17 cellular contexts compared by ENCODE assay signal in genomic region chr4:538542-539142, GRCh38. TPM values are rescaled to one million over a fixed set of nuclear protein-coding genes. Genes with fewer than 3 reads are reported as not detected.
A peak's percentile ranks its signal among the peaks of the same experiment; 100 is the strongest.
DNase-seq lines count a peak whose midpoint lies in the region; ATAC-seq and TF ChIP-seq lines count a peak whose summit lies in the region.
"Had no signal": no experiment of that assay in that cellular context is flagged by ENCODE, and none has a peak within 500 bp of the region (broad histone marks: within the 10 kb centered on the region; RNA-seq: fewer than 3 reads in every experiment).

No MANE protein-coding gene starts in this region.

- no peaks in the 10 kb centered on the region for H3K27me3 Mint-ChIP-seq in activated CD8-positive, alpha-beta memory T cell treated with anti-CD3 and anti-CD28 coated beads, Interleukin-2, amount 10 ng/mL, durations not matched to agents 7 days and 5 days
- peaks cover 2% of the 10 kb centered on the region for H3K27me3 Mint-ChIP-seq in osteocyte (ENCODE audit: unreplicated experiment)
- H3K27me3 Mint-ChIP-seq in stimulated activated memory B cell treated with anti-CD40 and anti-IgM and Interleukin-4, amounts not matched to agents 10 μg/mL and 1 μg/mL and 100 μg/mL, for 72 hours = no peaks in the 10 kb centered on the region
- H3K27me3 Mint-ChIP-seq: CD4-positive, alpha-beta T cell had no signal

- CTCF ChIA-PET in activated CD8-positive, alpha-beta memory T cell treated with anti-CD3 and anti-CD28 coated beads, Interleukin-2, amount 10 ng/mL, durations not matched to agents 7 days and 5 days (lab: Charles Lee) = no interaction called here

- no peaks in the 10 kb centered on the region for H3K4me1 Mint-ChIP-seq in activated CD8-positive, alpha-beta memory T cell treated with anti-CD3 and anti-CD28 coated beads, Interleukin-2, amount 10 ng/mL, durations not matched to agents 7 days and 5 days
- H3K4me1 Mint-ChIP-seq in osteocyte (ENCODE audit: unreplicated experiment) = no peaks in the 10 kb centered on the region
- no peaks in the 10 kb centered on the region for H3K4me1 Mint-ChIP-seq in stimulated activated memory B cell treated with anti-CD40 and anti-IgM and Interleukin-4, amounts not matched to agents 10 μg/mL and 1 μg/mL and 100 μg/mL, for 72 hours

- H3K4me3 Mint-ChIP-seq in activated CD8-positive, alpha-beta memory T cell treated with anti-CD3 and anti-CD28 coated beads, Interleukin-2, amount 10 ng/mL, durations not matched to agents 7 days and 5 days = no peak overlapping the region
- H3K4me3 Mint-ChIP-seq in osteocyte (ENCODE audit: unreplicated experiment) = no peak overlapping the region
- no peak overlapping the region for H3K4me3 Mint-ChIP-seq in stimulated activated memory B cell treated with anti-CD40 and anti-IgM and Interleukin-4, amounts not matched to agents 10 μg/mL and 1 μg/mL and 100 μg/mL, for 72 hours
- H3K4me3 Mint-ChIP-seq: CD4-positive, alpha-beta T cell had no signal

- peaks cover 2% of the 10 kb centered on the region for H3K9me3 Mint-ChIP-seq in activated CD8-positive, alpha-beta memory T cell treated with anti-CD3 and anti-CD28 coated beads, Interleukin-2, amount 10 ng/mL, durations not matched to agents 7 days and 5 days (ENCODE audit: low read depth)
- no peaks in the 10 kb centered on the region for H3K9me3 Mint-ChIP-seq in osteocyte (ENCODE audit: unreplicated experiment)
- H3K9me3 Mint-ChIP-seq in stimulated activated memory B cell treated with anti-CD40 and anti-IgM and Interleukin-4, amounts not matched to agents 10 μg/mL and 1 μg/mL and 100 μg/mL, for 72 hours = peaks cover 5% of the 10 kb centered on the region

- peak; percentile 21 for DNase-seq in activated CD8-positive, alpha-beta memory T cell treated with anti-CD3 and anti-CD28 coated beads for 24 hours
- DNase-seq in activated CD8-positive, alpha-beta memory T cell treated with anti-CD3 and anti-CD28 coated beads, Interleukin-2, amount 10 ng/mL, durations not matched to agents 7 days and 5 days = no peak
- DNase-seq in islet precursor cell (peak; percentile 16), osteocyte (ENCODE audit: extremely low spot score, unreplicated experiment) (peak; percentile 59), NCI-H526 (lab: John Stamatoyannopoulos, UW) (no peak)
- DNase-seq: AML-193; Caco-2; CD4-positive, alpha-beta T cell; DMS79; GDM1; GM23248; HCEC 1CT had no signal

- ATAC-seq in activated CD8-positive, alpha-beta memory T cell treated with anti-CD3 and anti-CD28 coated beads, Interleukin-2, amount 10 ng/mL, durations not matched to agents 7 days and 5 days = no peak
- peak; percentile 16 for ATAC-seq in stimulated activated memory B cell treated with anti-CD40 and anti-IgM and Interleukin-4, amounts not matched to agents 10 μg/mL and 1 μg/mL and 100 μg/mL, for 72 hours
- no peak for ATAC-seq in HG03354 (IDR thresholded peaks at IDR 0.05; ENCODE audit: poor library complexity, severe bottlenecking, unreplicated experiment)
- ATAC-seq: A549 had no signal

- no peak for TF ChIP-seq CTCF in osteocyte (IDR thresholded peaks at IDR 0.05)

- no peak overlapping the region for H3K27ac Mint-ChIP-seq in activated CD8-positive, alpha-beta memory T cell treated with anti-CD3 and anti-CD28 coated beads, Interleukin-2, amount 10 ng/mL, durations not matched to agents 7 days and 5 days
- H3K27ac Mint-ChIP-seq in osteocyte (ENCODE audit: unreplicated experiment) = no peak overlapping the region
- no peak overlapping the region for H3K27ac Mint-ChIP-seq in stimulated activated memory B cell treated with anti-CD40 and anti-IgM and Interleukin-4, amounts not matched to agents 10 μg/mL and 1 μg/mL and 100 μg/mL, for 72 hours
- H3K27ac Mint-ChIP-seq: CD4-positive, alpha-beta T cell had no signal

- H3K36me3 Mint-ChIP-seq in activated CD8-positive, alpha-beta memory T cell treated with anti-CD3 and anti-CD28 coated beads, Interleukin-2, amount 10 ng/mL, durations not matched to agents 7 days and 5 days = peaks cover 50% of the 10 kb centered on the region
- H3K36me3 Mint-ChIP-seq in osteocyte (ENCODE audit: unreplicated experiment) = peaks cover 36% of the 10 kb centered on the region
- H3K36me3 Mint-ChIP-seq in stimulated activated memory B cell treated with anti-CD40 and anti-IgM and Interleukin-4, amounts not matched to agents 10 μg/mL and 1 μg/mL and 100 μg/mL, for 72 hours = peaks cover 60% of the 10 kb centered on the region

RNA-seq across cellular contexts. Expression of gene TMEM271, which starts 37.5 kb away (rescaled TPM):
- total RNA-seq in activated CD8-positive, alpha-beta memory T cell treated with anti-CD3 and anti-CD28 coated beads, Interleukin-2, amount 10 ng/mL, durations not matched to agents 7 days and 5 days = not detected
- total RNA-seq in osteocyte = not detected in 2 replicates
- total RNA-seq: Caco-2; CD4-positive, alpha-beta T cell; Daoy; GM23248; HT1080 had no signal

RNA-seq across cellular contexts. Expression of gene PIGG, which starts 39.6 kb away (rescaled TPM):
- total RNA-seq in activated CD8-positive, alpha-beta memory T cell treated with anti-CD3 and anti-CD28 coated beads, Interleukin-2, amount 10 ng/mL, durations not matched to agents 7 days and 5 days = 10 to 100 TPM; 49.7 to 67.5 TPM
- total RNA-seq in osteocyte = 66.6 and 68.0 TPM in 2 replicates

RNA-seq across cellular contexts. Expression of gene ZNF721, which starts 39.7 kb away (rescaled TPM):
- total RNA-seq in activated CD8-positive, alpha-beta memory T cell treated with anti-CD3 and anti-CD28 coated beads, Interleukin-2, amount 10 ng/mL, durations not matched to agents 7 days and 5 days = 10 to 100 TPM; 32.9 to 42.3 TPM
- total RNA-seq in osteocyte = 23.7 and 26.3 TPM in 2 replicates

Comparison
In these comparisons a context has a peak if more than half of its experiments do, and no peak if none do; other contexts are left out.
1. DNase-seq: peak in activated CD8-positive, alpha-beta memory T cell treated with anti-CD3 and anti-CD28 coated beads for 24 hours (single experiment), islet precursor cell (single experiment) and osteocyte (single experiment); none in activated CD8-positive, alpha-beta memory T cell treated with anti-CD3 and anti-CD28 coated beads, Interleukin-2, amount 10 ng/mL, durations not matched to agents 7 days and 5 days (single experiment) and NCI-H526 (0 of 2).